1 cellular context compared by ENCODE assay signal in genomic region chr7:100576384-100576993, GRCh38.
TF ChIP-seq lines count a peak whose summit lies in the region.

No MANE protein-coding gene starts in this region.

TF ChIP-seq in WTC11, 78 proteins besides CTCF, POLR2A, EP300 and RAD21:
- TF ChIP-seq SMAD3 (CRISPR knock-in tag; IDR thresholded peaks at IDR 0.05; ENCODE audit: borderline replicate concordance) (no peak), ZNF121 (CRISPR knock-in tag; IDR thresholded peaks at IDR 0.05) (peak; percentile 75), SOX15 (CRISPR knock-in tag; IDR thresholded peaks at IDR 0.05) (no peak)
